22 cellular contexts compared by ENCODE assay signal in the genomic region with DNA sequence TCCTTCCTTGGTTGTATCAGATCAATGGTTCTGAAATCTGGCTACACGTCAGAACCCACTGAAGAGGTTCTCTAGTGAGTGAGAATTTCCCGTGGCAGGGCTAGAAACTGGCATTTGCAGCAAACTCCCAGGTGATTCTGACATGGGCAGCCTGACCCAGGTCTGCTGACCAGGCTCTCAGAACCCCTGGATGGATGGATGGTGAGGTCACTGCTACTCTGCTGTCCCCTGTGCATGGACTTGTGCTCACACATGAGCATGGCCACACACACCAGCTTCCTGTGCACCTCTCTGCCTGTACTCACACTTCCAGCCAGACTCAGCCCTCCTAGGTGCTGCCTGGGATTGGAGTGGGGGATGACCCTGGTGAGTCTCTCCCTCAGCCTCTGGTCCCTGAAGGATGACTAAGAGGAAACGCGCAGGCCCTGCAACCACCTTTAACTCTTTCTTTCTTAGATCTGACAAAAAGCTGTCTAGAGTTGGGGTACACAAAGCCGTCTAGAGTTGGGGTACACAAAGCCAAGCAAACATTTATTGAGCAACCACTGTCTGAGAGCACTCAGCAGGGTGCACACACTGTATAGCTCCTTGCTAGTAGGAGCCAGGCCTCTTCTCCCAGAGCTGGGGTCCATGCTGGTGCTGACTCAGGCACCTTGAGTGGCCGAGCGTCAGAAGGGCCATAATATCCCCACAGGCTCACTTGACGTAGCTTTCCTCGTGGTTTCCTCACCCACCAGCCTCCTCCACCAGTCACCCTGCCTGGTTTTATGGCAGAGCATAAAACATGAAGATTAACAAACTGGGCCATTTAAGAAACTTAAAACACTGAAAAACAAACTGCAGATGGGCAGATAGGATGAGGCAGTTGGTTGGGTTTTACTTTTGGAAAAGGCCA.
"Had no signal": no experiment of that assay in that cellular context is flagged by ENCODE, and none has a peak within 500 bp of the region (broad histone marks: within the 10 kb centered on the region; RNA-seq: fewer than 3 reads in every experiment).

No MANE protein-coding gene starts in this region.

- H3K4me3 Mint-ChIP-seq: activated naive CD4-positive, alpha-beta T cell treated with anti-CD3 and anti-CD28 coated beads, Interleukin-2, amount 10 ng/mL, durations not matched to agents 7 days and 5 days; activated naive CD8-positive, alpha-beta T cell treated with anti-CD3 and anti-CD28 coated beads, Interleukin-2, amount 50 U/mL, for 24 hours; effector memory CD8-positive, alpha-beta T cell; naive thymus-derived CD4-positive, alpha-beta T cell; neural progenitor cell had no signal

- H3K27me3 Mint-ChIP-seq: activated naive CD4-positive, alpha-beta T cell treated with anti-CD3 and anti-CD28 coated beads, Interleukin-2, amount 10 ng/mL, durations not matched to agents 7 days and 5 days; activated naive CD8-positive, alpha-beta T cell treated with anti-CD3 and anti-CD28 coated beads, Interleukin-2, amount 50 U/mL, for 24 hours; effector memory CD8-positive, alpha-beta T cell had no signal

- H3K27me3 ChIP-seq: neural progenitor cell, right atrium auricular region, stomach, testis, upper lobe of left lung had no signal

- H3K4me2 ChIP-seq: hepatocyte, neural progenitor cell had no signal

- ATAC-seq: activated CD4-positive, CD25-positive, alpha-beta regulatory T cell treated with anti-CD3 and anti-CD28 coated beads, Interleukin-2, amount 50 U/mL, for 24 hours; activated naive CD8-positive, alpha-beta T cell treated with anti-CD3 and anti-CD28 coated beads, Interleukin-2, amount 50 U/mL, for 24 hours; effector memory CD8-positive, alpha-beta T cell; left cardiac atrium; naive thymus-derived CD4-positive, alpha-beta T cell had no signal

- H3K9ac ChIP-seq: neural progenitor cell had no signal

- H3K27ac Mint-ChIP-seq: activated naive CD4-positive, alpha-beta T cell treated with anti-CD3 and anti-CD28 coated beads, Interleukin-2, amount 10 ng/mL, durations not matched to agents 7 days and 5 days; activated naive CD8-positive, alpha-beta T cell treated with anti-CD3 and anti-CD28 coated beads, Interleukin-2, amount 50 U/mL, for 24 hours; effector memory CD8-positive, alpha-beta T cell; naive thymus-derived CD4-positive, alpha-beta T cell; neural progenitor cell had no signal

- H3K79me2 ChIP-seq: hepatocyte had no signal

- H3K4me1 Mint-ChIP-seq: neural progenitor cell had no signal

- H3K9me3 Mint-ChIP-seq: activated naive CD4-positive, alpha-beta T cell treated with anti-CD3 and anti-CD28 coated beads, Interleukin-2, amount 10 ng/mL, durations not matched to agents 7 days and 5 days; activated naive CD8-positive, alpha-beta T cell treated with anti-CD3 and anti-CD28 coated beads, Interleukin-2, amount 50 U/mL, for 24 hours; effector memory CD8-positive, alpha-beta T cell; naive thymus-derived CD4-positive, alpha-beta T cell; neural progenitor cell had no signal

- H2AFZ ChIP-seq: hepatocyte, neural progenitor cell had no signal

- H3K4me3 ChIP-seq: hepatocyte, neural progenitor cell, prostate gland, right atrium auricular region, stomach, testis, upper lobe of left lung had no signal

- H3K4me1 ChIP-seq: neural progenitor cell, prostate gland, right atrium auricular region, stomach, upper lobe of left lung had no signal

- H3K9me3 ChIP-seq: prostate gland, right atrium auricular region, stomach, testis, upper lobe of left lung had no signal

- DNase-seq: activated CD4-positive, alpha-beta T cell treated with anti-CD3 and anti-CD28 coated beads, Interleukin-2, amount 50 U/mL, for 1 hour; activated CD8-positive, alpha-beta memory T cell treated with anti-CD3 and anti-CD28 coated beads for 24 hours; activated CD8-positive, alpha-beta memory T cell treated with anti-CD3 and anti-CD28 coated beads, Interleukin-2, amount 50 U/mL, for 48 hours; activated effector memory CD4-positive, alpha-beta T cell treated with Interleukin-2 at 50 U/mL for 16 hours; activated naive CD4-positive, alpha-beta T cell treated with anti-CD3 and anti-CD28 coated beads, Interleukin-2, amount 10 ng/mL, durations not matched to agents 7 days and 5 days; activated naive CD8-positive, alpha-beta T cell treated with anti-CD3 and anti-CD28 coated beads, Interleukin-2, amount 50 U/mL, for 24 hours; activated T-cell treated with anti-CD3 and anti-CD28 coated beads, Interleukin-2, amount 50 U/mL, for 48 hours; dermis blood vessel endothelial cell; effector memory CD8-positive, alpha-beta T cell; foreskin fibroblast; left cardiac atrium; mesendoderm; naive thymus-derived CD4-positive, alpha-beta T cell; stimulated activated CD4-positive, alpha-beta T cell treated with anti-CD3 and anti-CD28 coated beads, Interleukin-2, amount 100 ng/mL, for 48 hours; stomach; testis; upper lobe of left lung had no signal

- H3K36me3 Mint-ChIP-seq: activated naive CD4-positive, alpha-beta T cell treated with anti-CD3 and anti-CD28 coated beads, Interleukin-2, amount 10 ng/mL, durations not matched to agents 7 days and 5 days; naive thymus-derived CD4-positive, alpha-beta T cell; neural progenitor cell had no signal

- H3K27ac ChIP-seq: hepatocyte, neural progenitor cell, prostate gland, right atrium auricular region, stomach, testis, upper lobe of left lung had no signal

- H3K36me3 ChIP-seq: neural progenitor cell, prostate gland, right atrium auricular region, stomach, upper lobe of left lung had no signal
